8 cellular contexts compared by ENCODE assay signal in genomic region chr11:108498046-108498815, GRCh38. TPM values are rescaled to one million over a fixed set of nuclear protein-coding genes. Genes with fewer than 3 reads are reported as not detected.
DNase-seq lines count a peak whose midpoint lies in the region; ATAC-seq, FAIRE-seq and TF ChIP-seq lines count a peak whose summit lies in the region.

POGLUT3 (minus strand) TSS chr11:108498384; CDS start chr11:108498366, 18 bp downstream.

- FAIRE-seq in GM18507 (lab: Jason Lieb, UNC), result no peak

- ATAC-seq in HG02943 (IDR thresholded peaks at IDR 0.05; ENCODE audit: low read depth, unreplicated experiment), result peak; percentile 49
- peak; percentile 68 for ATAC-seq in left colon

- peak within 1 kb of the TSS; percentile 94 for H3K27ac ChIP-seq in 22Rv1
- H3K27ac ChIP-seq in coronary artery, result peak within 1 kb of the TSS; percentile 89 to 99

- intact Hi-C loops in left colon (cut with DNase I, micrococcal nuclease), result no loop called here

- TF ChIP-seq CTCF in 22Rv1 (IDR thresholded peaks at IDR 0.05), result peak; percentile 2; the same call in 1 of the 2 replicates
- TF ChIP-seq CTCF in coronary artery (IDR thresholded peaks at IDR 0.05), result no peak

- H3K4me3 ChIP-seq in coronary artery, result peak within 1 kb of the TSS; percentile 94

- peak; percentile 45 for DNase-seq in GM18507 (ENCODE audit: extremely low spot score, insufficient read length, low read depth)
- DNase-seq in NCI-H2227 (lab: John Stamatoyannopoulos, UW; ENCODE audit: unreplicated experiment), result peak; percentile 78
- peak; percentile 23 to 30 for DNase-seq in activated CD4-positive, alpha-beta T cell treated with anti-CD3 and anti-CD28 coated beads for 4 hours
- DNase-seq in coronary artery (ENCODE audit: low spot score), result peak; percentile 77
- peak; percentile 40 to 67 for DNase-seq in left colon
- DNase-seq in stimulated activated CD4-positive, alpha-beta T cell treated with anti-CD3 and anti-CD28 coated beads, Interleukin-1b, Interleukin-23, amount 100 ng/mL, for 24 hours (ENCODE audit: low read depth in 4 of 4, low spot score in 1 of 4), result peak in 3 of 4 experiments; percentile 7 to 33 (median 16)

RNA-seq across cellular contexts. Expression of gene POGLUT3, which starts in this region (rescaled TPM):
- total RNA-seq in left colon, result 10 to 100 TPM; 14.0 to 14.5 TPM

Comparison
In these comparisons a context has a peak if more than half of its experiments do, and no peak if none do; other contexts are left out.
1. Peak in every context shown above with its lines: DNase-seq, ATAC-seq, H3K4me3 ChIP-seq and H3K27ac ChIP-seq.
2. DNase-seq: peak in every context shown above with its lines; median percentile 78 in NCI-H2227; 77 in coronary artery; 54 in left colon; 45 in GM18507; 26 in activated CD4-positive, alpha-beta T cell treated with anti-CD3 and anti-CD28 coated beads for 4 hours; 16 in stimulated activated CD4-positive, alpha-beta T cell treated with anti-CD3 and anti-CD28 coated beads, Interleukin-1b, Interleukin-23, amount 100 ng/mL, for 24 hours.